ENCODE assay signal across 1 cellular context in the genomic region with DNA sequence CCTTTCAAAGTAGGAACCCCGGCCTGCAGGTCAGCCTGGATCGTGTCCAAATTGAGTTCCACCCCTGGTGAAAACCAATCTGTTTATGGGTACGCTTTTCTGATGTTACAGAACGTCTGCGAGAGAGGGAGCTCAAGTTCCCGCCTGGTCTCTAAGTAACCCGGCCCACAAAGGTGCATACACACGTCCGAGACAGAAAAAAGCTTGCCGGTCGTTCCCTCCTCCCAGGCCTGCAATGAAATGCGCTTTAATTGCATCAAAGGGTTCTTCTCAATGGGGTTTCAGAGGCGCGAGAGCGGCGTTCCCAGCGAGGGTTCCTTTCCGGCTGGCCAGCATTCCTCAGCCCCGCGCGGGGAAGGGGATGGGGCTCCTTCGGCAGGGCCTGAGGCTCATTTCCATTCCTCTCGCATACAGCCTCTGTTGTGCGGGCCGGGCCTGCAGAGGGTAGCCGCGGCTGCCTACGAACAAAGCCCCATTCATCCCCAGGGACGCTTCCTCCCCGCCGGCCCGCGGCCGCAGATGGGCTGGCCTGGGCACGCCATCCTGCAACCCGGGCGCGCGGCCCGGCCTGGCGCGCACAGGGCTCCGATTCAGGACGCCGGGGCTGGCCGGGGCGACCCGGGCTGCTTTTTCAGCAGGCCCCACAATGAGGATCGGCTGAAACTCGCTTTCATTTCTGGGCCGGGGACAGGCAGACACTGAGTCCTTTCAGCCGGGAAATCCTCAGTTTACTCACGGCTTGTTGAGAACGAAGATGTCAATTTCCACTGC.
TF ChIP-seq lines count a peak whose summit lies in the region.

No MANE protein-coding gene starts in this region.

TF ChIP-seq in HepG2, 621 proteins besides CTCF, POLR2A, EP300 and RAD21 (continued from another document and continues in another):
- TF ChIP-seq, protein P1, sequence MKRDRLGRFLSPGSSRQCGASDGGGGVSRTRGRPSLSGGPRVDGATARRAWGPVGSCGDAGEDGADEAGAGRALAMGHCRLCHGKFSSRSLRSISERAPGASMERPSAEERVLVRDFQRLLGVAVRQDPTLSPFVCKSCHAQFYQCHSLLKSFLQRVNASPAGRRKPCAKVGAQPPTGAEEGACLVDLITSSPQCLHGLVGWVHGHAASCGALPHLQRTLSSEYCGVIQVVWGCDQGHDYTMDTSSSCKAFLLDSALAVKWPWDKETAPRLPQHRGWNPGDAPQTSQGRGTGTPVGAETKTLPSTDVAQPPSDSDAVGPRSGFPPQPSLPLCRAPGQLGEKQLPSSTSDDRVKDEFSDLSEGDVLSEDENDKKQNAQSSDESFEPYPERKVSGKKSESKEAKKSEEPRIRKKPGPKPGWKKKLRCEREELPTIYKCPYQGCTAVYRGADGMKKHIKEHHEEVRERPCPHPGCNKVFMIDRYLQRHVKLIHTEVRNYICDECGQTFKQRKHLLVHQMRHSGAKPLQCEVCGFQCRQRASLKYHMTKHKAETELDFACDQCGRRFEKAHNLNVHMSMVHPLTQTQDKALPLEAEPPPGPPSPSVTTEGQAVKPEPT (CRISPR knock-in tag; IDR thresholded peaks at IDR 0.05; ENCODE audit: low read depth), result no peak
- TF ChIP-seq ATF7-NPFF (CRISPR knock-in tag; IDR thresholded peaks at IDR 0.05; ENCODE audit: low read depth), result 0 out of 2 replicates have a peak, but pooled peaks have one; percentile 19
- TF ChIP-seq MIER3 (CRISPR knock-in tag; IDR thresholded peaks at IDR 0.05; ENCODE audit: borderline replicate concordance), result 0 out of 2 replicates have a peak, but pooled peaks have one; percentile 33
- TF ChIP-seq FOXK1 (CRISPR knock-in tag; IDR thresholded peaks at IDR 0.05; ENCODE audit: borderline replicate concordance, low read depth), result peak; percentile 11; the same call in 1 of the 2 replicates
- TF ChIP-seq NFKB2 (CRISPR knock-in tag; IDR thresholded peaks at IDR 0.05; ENCODE audit: borderline replicate concordance), result peak; percentile 83; the same call in 1 of the 2 replicates
- peak; percentile 62; the same call in 1 of the 2 replicates for TF ChIP-seq ZNF703 (CRISPR knock-in tag; IDR thresholded peaks at IDR 0.05; ENCODE audit: borderline replicate concordance)
- no peak for TF ChIP-seq RAD51 (IDR thresholded peaks at IDR 0.05; ENCODE audit: borderline replicate concordance)
- TF ChIP-seq, protein P2, sequence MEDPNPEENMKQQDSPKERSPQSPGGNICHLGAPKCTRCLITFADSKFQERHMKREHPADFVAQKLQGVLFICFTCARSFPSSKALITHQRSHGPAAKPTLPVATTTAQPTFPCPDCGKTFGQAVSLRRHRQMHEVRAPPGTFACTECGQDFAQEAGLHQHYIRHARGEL (CRISPR knock-in tag; IDR thresholded peaks at IDR 0.05), result no peak
- TF ChIP-seq ZNF713 (CRISPR knock-in tag; IDR thresholded peaks at IDR 0.05), result no peak
- no peak for TF ChIP-seq ZNF672 (CRISPR knock-in tag; IDR thresholded peaks at IDR 0.05)
- no peak for TF ChIP-seq ZNF333 (CRISPR knock-in tag; IDR thresholded peaks at IDR 0.05; ENCODE audit: borderline replicate concordance)
- TF ChIP-seq ZFX (CRISPR knock-in tag; IDR thresholded peaks at IDR 0.05; ENCODE audit: low read depth), result peak; percentile 98
- no peak for TF ChIP-seq GZF1 (CRISPR knock-in tag; IDR thresholded peaks at IDR 0.05)
- no peak for TF ChIP-seq NFKBIZ (CRISPR knock-in tag; IDR thresholded peaks at IDR 0.05)
- TF ChIP-seq PCBP2 (optimal IDR thresholded peaks at IDR 0.05; ENCODE audit: low read depth, low read length, poor library complexity, severe bottlenecking), result no peak
- TF ChIP-seq GTF2F1 (IDR thresholded peaks at IDR 0.05; ENCODE audit: low read length), result no peak
- TF ChIP-seq, protein P3, sequence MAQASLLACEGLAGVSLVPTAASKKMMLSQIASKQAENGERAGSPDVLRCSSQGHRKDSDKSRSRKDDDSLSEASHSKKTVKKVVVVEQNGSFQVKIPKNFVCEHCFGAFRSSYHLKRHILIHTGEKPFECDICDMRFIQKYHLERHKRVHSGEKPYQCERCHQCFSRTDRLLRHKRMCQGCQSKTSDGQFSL (CRISPR knock-in tag; IDR thresholded peaks at IDR 0.05), result peak; percentile 71; the same call in 1 of the 2 replicates
- TF ChIP-seq ZNF264 (CRISPR knock-in tag; IDR thresholded peaks at IDR 0.05), result no peak
- TF ChIP-seq, protein P4, sequence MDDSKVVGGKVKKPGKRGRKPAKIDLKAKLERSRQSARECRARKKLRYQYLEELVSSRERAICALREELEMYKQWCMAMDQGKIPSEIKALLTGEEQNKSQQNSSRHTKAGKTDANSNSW (CRISPR knock-in tag; IDR thresholded peaks at IDR 0.05; ENCODE audit: borderline replicate concordance), result no peak
- peak; percentile 96 for TF ChIP-seq ZFY (CRISPR knock-in tag; IDR thresholded peaks at IDR 0.05)
- TF ChIP-seq PHF5A (CRISPR knock-in tag; IDR thresholded peaks at IDR 0.05; ENCODE audit: low read depth, unreplicated experiment), result peak; percentile 28
- no peak for TF ChIP-seq ZNF660 (CRISPR knock-in tag; IDR thresholded peaks at IDR 0.05; ENCODE audit: borderline replicate concordance, low read depth)
- TF ChIP-seq CHD4 (IDR thresholded peaks at IDR 0.05; ENCODE audit: borderline replicate concordance, low read length), result no peak
- TF ChIP-seq, protein P5, sequence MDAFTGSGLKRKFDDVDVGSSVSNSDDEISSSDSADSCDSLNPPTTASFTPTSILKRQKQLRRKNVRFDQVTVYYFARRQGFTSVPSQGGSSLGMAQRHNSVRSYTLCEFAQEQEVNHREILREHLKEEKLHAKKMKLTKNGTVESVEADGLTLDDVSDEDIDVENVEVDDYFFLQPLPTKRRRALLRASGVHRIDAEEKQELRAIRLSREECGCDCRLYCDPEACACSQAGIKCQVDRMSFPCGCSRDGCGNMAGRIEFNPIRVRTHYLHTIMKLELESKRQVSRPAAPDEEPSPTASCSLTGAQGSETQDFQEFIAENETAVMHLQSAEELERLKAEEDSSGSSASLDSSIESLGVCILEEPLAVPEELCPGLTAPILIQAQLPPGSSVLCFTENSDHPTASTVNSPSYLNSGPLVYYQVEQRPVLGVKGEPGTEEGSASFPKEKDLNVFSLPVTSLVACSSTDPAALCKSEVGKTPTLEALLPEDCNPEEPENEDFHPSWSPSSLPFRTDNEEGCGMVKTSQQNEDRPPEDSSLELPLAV (CRISPR knock-in tag; conservative IDR thresholded peaks at IDR 0.05; ENCODE audit: low read depth), result no peak
- TF ChIP-seq KLF9 (CRISPR knock-in tag; IDR thresholded peaks at IDR 0.05; ENCODE audit: low read depth), result peak; percentile 43; the same call in 1 of the 2 replicates
- TF ChIP-seq RFX1 (IDR thresholded peaks at IDR 0.05), result no peak
- TF ChIP-seq KLF11 (CRISPR knock-in tag; IDR thresholded peaks at IDR 0.05), result no peak
- no peak for TF ChIP-seq FOXJ3 (CRISPR knock-in tag; IDR thresholded peaks at IDR 0.05; ENCODE audit: borderline replicate concordance)
- peak; percentile 71 for TF ChIP-seq TAF1 (CRISPR knock-in tag; IDR thresholded peaks at IDR 0.05)
- TF ChIP-seq, protein P6, sequence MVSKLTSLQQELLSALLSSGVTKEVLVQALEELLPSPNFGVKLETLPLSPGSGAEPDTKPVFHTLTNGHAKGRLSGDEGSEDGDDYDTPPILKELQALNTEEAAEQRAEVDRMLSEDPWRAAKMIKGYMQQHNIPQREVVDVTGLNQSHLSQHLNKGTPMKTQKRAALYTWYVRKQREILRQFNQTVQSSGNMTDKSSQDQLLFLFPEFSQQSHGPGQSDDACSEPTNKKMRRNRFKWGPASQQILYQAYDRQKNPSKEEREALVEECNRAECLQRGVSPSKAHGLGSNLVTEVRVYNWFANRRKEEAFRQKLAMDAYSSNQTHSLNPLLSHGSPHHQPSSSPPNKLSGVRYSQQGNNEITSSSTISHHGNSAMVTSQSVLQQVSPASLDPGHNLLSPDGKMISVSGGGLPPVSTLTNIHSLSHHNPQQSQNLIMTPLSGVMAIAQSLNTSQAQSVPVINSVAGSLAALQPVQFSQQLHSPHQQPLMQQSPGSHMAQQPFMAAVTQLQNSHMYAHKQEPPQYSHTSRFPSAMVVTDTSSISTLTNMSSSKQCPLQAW (CRISPR knock-in tag; IDR thresholded peaks at IDR 0.05), result 0 out of 2 replicates have a peak, but pooled peaks have one; percentile 39
- no peak for TF ChIP-seq ZNF432 (CRISPR knock-in tag; IDR thresholded peaks at IDR 0.05; ENCODE audit: borderline replicate concordance)
- TF ChIP-seq ZNF567 (CRISPR knock-in tag; IDR thresholded peaks at IDR 0.05; ENCODE audit: borderline replicate concordance), result no peak
- no peak for TF ChIP-seq NFE2 (CRISPR knock-in tag; IDR thresholded peaks at IDR 0.05)
- no peak; the same call in 1 of the 2 replicates for TF ChIP-seq AKAP8 (CRISPR knock-in tag; IDR thresholded peaks at IDR 0.05)
- peak; percentile 64; the same call in 1 of the 2 replicates for TF ChIP-seq KLF6 (CRISPR knock-in tag; IDR thresholded peaks at IDR 0.05)
- no peak for TF ChIP-seq SOX6 (IDR thresholded peaks at IDR 0.05)
- TF ChIP-seq SOX6 (CRISPR knock-in tag; IDR thresholded peaks at IDR 0.05), result 0 out of 2 replicates have a peak, but pooled peaks have one; percentile 33
- no peak for TF ChIP-seq FOSL1 (CRISPR knock-in tag; IDR thresholded peaks at IDR 0.05; ENCODE audit: borderline replicate concordance)
- no peak for TF ChIP-seq ZNF577 (CRISPR knock-in tag; IDR thresholded peaks at IDR 0.05; ENCODE audit: borderline replicate concordance, low read depth)
- no peak for TF ChIP-seq BCL6 (CRISPR knock-in tag; IDR thresholded peaks at IDR 0.05)
- no peak for TF ChIP-seq MTF2 (CRISPR knock-in tag; IDR thresholded peaks at IDR 0.05; ENCODE audit: borderline replicate concordance)
- TF ChIP-seq CREM (IDR thresholded peaks at IDR 0.05), result no peak
- TF ChIP-seq CREM (CRISPR knock-in tag; IDR thresholded peaks at IDR 0.05), result no peak
- TF ChIP-seq ZNF879 (CRISPR knock-in tag; IDR thresholded peaks at IDR 0.05), result no peak
- peak; percentile 53; the same call in 1 of the 2 replicates for TF ChIP-seq ERF (CRISPR knock-in tag; IDR thresholded peaks at IDR 0.05)
- TF ChIP-seq ZNF777 (CRISPR knock-in tag; IDR thresholded peaks at IDR 0.05), result peak; percentile 68
- no peak for TF ChIP-seq ZNF510 (CRISPR knock-in tag; IDR thresholded peaks at IDR 0.05; ENCODE audit: low read depth)
- TF ChIP-seq, protein P7, sequence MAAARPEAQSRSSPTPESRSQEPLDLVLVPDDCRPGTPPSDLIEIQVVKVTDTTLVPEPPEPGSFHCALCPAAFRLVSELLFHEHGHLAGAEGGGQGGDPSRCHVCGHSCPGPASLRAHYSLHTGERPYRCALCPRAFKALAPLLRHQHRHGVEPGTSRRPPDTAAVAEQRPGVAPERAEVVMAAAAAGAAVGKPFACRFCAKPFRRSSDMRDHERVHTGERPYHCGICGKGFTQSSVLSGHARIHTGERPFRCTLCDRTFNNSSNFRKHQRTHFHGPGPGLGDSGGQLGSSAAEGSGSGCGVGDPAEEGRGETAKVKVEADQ (CRISPR knock-in tag; IDR thresholded peaks at IDR 0.05; ENCODE audit: borderline replicate concordance), result no peak
- no peak for TF ChIP-seq ZNF782 (CRISPR knock-in tag; IDR thresholded peaks at IDR 0.05; ENCODE audit: borderline replicate concordance)
- peak; percentile 44; the same call in 1 of the 2 replicates for TF ChIP-seq ZNF253 (CRISPR knock-in tag; IDR thresholded peaks at IDR 0.05; ENCODE audit: borderline replicate concordance)
- no peak for TF ChIP-seq RFX5 (IDR thresholded peaks at IDR 0.05; ENCODE audit: low read depth, low read length)
- TF ChIP-seq CEBPG (CRISPR knock-in tag; IDR thresholded peaks at IDR 0.05), result no peak
- TF ChIP-seq, protein P8, sequence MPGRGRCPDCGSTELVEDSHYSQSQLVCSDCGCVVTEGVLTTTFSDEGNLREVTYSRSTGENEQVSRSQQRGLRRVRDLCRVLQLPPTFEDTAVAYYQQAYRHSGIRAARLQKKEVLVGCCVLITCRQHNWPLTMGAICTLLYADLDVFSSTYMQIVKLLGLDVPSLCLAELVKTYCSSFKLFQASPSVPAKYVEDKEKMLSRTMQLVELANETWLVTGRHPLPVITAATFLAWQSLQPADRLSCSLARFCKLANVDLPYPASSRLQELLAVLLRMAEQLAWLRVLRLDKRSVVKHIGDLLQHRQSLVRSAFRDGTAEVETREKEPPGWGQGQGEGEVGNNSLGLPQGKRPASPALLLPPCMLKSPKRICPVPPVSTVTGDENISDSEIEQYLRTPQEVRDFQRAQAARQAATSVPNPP (CRISPR knock-in tag; IDR thresholded peaks at IDR 0.05), result no peak
- TF ChIP-seq FOXK2 (IDR thresholded peaks at IDR 0.05), result no peak
- TF ChIP-seq ZNF317 (CRISPR knock-in tag; IDR thresholded peaks at IDR 0.05), result no peak
- no peak for TF ChIP-seq JUND (CRISPR knock-in tag; IDR thresholded peaks at IDR 0.05)
- TF ChIP-seq TAF15 (IDR thresholded peaks at IDR 0.05; ENCODE audit: low read depth, low read length, poor library complexity, severe bottlenecking), result peak; percentile 82
- no peak for TF ChIP-seq MTA3 (CRISPR knock-in tag; IDR thresholded peaks at IDR 0.05)
- no peak for TF ChIP-seq ONECUT2 (CRISPR knock-in tag; IDR thresholded peaks at IDR 0.05)
- 0 out of 2 replicates have a peak, but pooled peaks have one; percentile 46 for TF ChIP-seq TGIF2 (CRISPR knock-in tag; IDR thresholded peaks at IDR 0.05)
- TF ChIP-seq ZNF775 (CRISPR knock-in tag; IDR thresholded peaks at IDR 0.05; ENCODE audit: borderline replicate concordance), result no peak
- no peak for TF ChIP-seq DPF2 (CRISPR knock-in tag; IDR thresholded peaks at IDR 0.05; ENCODE audit: borderline replicate concordance, low read depth)
- peak; percentile 38; the same call in 1 of the 2 replicates for TF ChIP-seq ZC3H4 (CRISPR knock-in tag; IDR thresholded peaks at IDR 0.05; ENCODE audit: borderline replicate concordance)
- TF ChIP-seq, protein P9, sequence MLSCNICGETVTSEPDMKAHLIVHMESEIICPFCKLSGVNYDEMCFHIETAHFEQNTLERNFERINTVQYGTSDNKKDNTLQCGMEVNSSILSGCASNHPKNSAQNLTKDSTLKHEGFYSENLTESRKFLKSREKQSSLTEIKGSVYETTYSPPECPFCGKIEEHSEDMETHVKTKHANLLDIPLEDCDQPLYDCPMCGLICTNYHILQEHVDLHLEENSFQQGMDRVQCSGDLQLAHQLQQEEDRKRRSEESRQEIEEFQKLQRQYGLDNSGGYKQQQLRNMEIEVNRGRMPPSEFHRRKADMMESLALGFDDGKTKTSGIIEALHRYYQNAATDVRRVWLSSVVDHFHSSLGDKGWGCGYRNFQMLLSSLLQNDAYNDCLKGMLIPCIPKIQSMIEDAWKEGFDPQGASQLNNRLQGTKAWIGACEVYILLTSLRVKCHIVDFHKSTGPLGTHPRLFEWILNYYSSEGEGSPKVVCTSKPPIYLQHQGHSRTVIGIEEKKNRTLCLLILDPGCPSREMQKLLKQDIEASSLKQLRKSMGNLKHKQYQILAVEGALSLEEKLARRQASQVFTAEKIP (CRISPR knock-in tag; IDR thresholded peaks at IDR 0.05; ENCODE audit: borderline replicate concordance), result no peak
- TF ChIP-seq POLR2G (IDR thresholded peaks at IDR 0.05; ENCODE audit: low read depth, low read length), result peak; percentile 82
- no peak for TF ChIP-seq NFE2L2 (IDR thresholded peaks at IDR 0.05; ENCODE audit: low read length)
- TF ChIP-seq, protein P10, sequence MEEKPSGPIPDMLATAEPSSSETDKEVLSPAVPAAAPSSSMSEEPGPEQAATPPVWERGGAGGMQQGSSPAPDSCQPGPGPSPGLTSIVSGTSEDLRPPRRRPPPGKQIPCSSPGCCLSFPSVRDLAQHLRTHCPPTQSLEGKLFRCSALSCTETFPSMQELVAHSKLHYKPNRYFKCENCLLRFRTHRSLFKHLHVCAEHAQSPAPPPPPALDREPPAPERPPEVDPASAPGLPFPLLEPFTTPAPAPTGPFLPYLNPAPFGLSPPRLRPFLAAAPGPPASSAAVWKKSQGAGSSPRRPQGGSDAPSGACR (CRISPR knock-in tag; IDR thresholded peaks at IDR 0.05), result no peak
- no peak for TF ChIP-seq SMARCC2 (IDR thresholded peaks at IDR 0.05)
- TF ChIP-seq ZBTB7A (CRISPR knock-in tag; IDR thresholded peaks at IDR 0.05), result no peak
- TF ChIP-seq RBM22 (optimal IDR thresholded peaks at IDR 0.05; ENCODE audit: low read length), result no peak
